In the genomic region with DNA sequence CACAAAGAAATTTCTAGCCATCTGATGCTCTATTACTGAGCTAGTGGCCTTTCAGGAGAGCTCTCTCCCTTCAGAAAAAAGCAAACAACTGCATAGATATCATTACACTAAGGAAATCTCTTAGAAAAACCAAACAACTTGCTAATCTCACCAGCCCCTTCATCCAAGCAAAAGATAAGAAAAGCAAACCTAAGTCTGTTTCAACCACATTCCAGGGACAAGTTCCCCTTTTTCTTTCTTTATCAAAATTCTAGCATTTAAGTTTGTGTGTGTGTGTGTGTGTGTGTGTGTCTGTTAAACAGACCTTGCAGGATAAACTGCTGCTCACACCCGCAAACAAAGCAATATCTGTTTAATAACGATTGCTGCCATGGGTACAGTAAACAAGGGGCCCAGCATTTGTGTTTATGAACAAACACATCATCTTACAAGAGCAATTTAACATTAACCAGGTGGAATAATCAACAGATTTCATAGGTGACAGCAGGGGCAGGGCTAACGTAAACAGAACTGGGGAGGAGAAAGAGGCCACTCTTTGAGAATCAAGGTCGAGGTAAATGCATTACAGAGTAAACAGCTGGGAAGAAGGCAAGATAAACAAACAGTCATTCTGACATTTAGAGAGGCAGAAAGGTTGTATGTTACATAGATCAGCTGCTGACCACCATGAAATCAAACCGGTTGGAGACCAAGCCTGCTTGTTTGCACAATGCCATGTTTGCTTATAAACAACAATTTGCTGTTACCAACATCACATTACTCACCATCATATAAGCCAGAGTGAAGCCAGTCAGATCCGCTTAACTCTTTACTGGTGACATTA, we compare ENCODE assay signal across 1 cellular context.
TF ChIP-seq lines count a peak whose summit lies in the region.

No MANE protein-coding gene starts in this region.

TF ChIP-seq in K562, 482 proteins besides CTCF, POLR2A, EP300 and RAD21 (continued from another document and continues in another):
- TF ChIP-seq, protein P1, sequence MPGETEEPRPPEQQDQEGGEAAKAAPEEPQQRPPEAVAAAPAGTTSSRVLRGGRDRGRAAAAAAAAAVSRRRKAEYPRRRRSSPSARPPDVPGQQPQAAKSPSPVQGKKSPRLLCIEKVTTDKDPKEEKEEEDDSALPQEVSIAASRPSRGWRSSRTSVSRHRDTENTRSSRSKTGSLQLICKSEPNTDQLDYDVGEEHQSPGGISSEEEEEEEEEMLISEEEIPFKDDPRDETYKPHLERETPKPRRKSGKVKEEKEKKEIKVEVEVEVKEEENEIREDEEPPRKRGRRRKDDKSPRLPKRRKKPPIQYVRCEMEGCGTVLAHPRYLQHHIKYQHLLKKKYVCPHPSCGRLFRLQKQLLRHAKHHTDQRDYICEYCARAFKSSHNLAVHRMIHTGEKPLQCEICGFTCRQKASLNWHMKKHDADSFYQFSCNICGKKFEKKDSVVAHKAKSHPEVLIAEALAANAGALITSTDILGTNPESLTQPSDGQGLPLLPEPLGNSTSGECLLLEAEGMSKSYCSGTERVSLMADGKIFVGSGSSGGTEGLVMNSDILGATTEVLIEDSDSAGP (CRISPR knock-in tag; IDR thresholded peaks at IDR 0.05): no peak
- TF ChIP-seq ELF4 (CRISPR knock-in tag; IDR thresholded peaks at IDR 0.05) (peak; percentile 59; the same call in 1 of the 2 replicates), MXI1 (IDR thresholded peaks at IDR 0.05; ENCODE audit: low read depth, low read length) (peak; percentile 76; the same call in 1 of the 2 replicates), ZNF507 (tag; conservative IDR thresholded peaks at IDR 0.05) (no peak), ADNP (tag; IDR thresholded peaks at IDR 0.05) (peak; percentile 50), MEF2D (tag; conservative IDR thresholded peaks at IDR 0.05; ENCODE audit: low read depth) (0 out of 2 replicates have a peak, but pooled peaks have one; percentile 38), SREBF1 (IDR thresholded peaks at IDR 0.05; ENCODE audit: borderline replicate concordance, low read depth, low read length) (no peak), ZNF124 (CRISPR knock-in tag; IDR thresholded peaks at IDR 0.05) (no peak), NUFIP1 (IDR thresholded peaks at IDR 0.05; ENCODE audit: partially characterized antibody) (no peak), PHF21A (IDR thresholded peaks at IDR 0.05; ENCODE audit: borderline replicate concordance, low read depth) (0 out of 2 replicates have a peak, but pooled peaks have one; percentile 14), SMARCA5 (IDR thresholded peaks at IDR 0.05) (0 out of 2 replicates have a peak, but pooled peaks have one; percentile 29), SAFB (IDR thresholded peaks at IDR 0.05; ENCODE audit: borderline replicate concordance, low read depth, low read length) (no peak), ZNF263 (CRISPR knock-in tag; IDR thresholded peaks at IDR 0.05; ENCODE audit: borderline replicate concordance) (no peak), KLF10 (CRISPR knock-in tag; IDR thresholded peaks at IDR 0.05) (no peak), PRPF4 (IDR thresholded peaks at IDR 0.05; ENCODE audit: insufficient read depth, low read depth, low read length, poor library complexity, severe bottlenecking) (no peak), ZBTB17 (CRISPR knock-in tag; IDR thresholded peaks at IDR 0.05) (no peak), SRSF7 (optimal IDR thresholded peaks at IDR 0.05; ENCODE audit: low read depth, low read length) (no peak), TEAD1 (CRISPR knock-in tag; IDR thresholded peaks at IDR 0.05) (peak; percentile 97), JUNB (CRISPR knock-in tag; conservative IDR thresholded peaks at IDR 0.05) (no peak), FOXM1 (IDR thresholded peaks at IDR 0.05; ENCODE audit: low read depth) (peak; percentile 69), FOXM1 (CRISPR knock-in tag; IDR thresholded peaks at IDR 0.05; ENCODE audit: low read depth) (no peak), RBM25 (IDR thresholded peaks at IDR 0.05; ENCODE audit: low read depth, low read length, severe bottlenecking) (no peak)
- TF ChIP-seq, protein P2, sequence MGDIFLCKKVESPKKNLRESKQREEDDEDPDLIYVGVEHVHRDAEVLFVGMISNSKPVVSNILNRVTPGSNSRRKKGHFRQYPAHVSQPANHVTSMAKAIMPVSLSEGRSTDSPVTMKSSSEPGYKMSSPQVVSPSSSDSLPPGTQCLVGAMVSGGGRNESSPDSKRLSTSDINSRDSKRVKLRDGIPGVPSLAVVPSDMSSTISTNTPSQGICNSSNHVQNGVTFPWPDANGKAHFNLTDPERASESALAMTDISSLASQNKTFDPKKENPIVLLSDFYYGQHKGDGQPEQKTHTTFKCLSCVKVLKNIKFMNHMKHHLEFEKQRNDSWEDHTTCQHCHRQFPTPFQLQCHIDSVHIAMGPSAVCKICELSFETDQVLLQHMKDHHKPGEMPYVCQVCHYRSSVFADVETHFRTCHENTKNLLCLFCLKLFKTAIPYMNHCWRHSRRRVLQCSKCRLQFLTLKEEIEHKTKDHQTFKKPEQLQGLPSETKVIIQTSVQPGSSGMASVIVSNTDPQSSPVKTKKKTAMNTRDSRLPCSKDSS (IDR thresholded peaks at IDR 0.05; ENCODE audit: low read depth, partially characterized antibody): no peak
- TF ChIP-seq, protein P3, sequence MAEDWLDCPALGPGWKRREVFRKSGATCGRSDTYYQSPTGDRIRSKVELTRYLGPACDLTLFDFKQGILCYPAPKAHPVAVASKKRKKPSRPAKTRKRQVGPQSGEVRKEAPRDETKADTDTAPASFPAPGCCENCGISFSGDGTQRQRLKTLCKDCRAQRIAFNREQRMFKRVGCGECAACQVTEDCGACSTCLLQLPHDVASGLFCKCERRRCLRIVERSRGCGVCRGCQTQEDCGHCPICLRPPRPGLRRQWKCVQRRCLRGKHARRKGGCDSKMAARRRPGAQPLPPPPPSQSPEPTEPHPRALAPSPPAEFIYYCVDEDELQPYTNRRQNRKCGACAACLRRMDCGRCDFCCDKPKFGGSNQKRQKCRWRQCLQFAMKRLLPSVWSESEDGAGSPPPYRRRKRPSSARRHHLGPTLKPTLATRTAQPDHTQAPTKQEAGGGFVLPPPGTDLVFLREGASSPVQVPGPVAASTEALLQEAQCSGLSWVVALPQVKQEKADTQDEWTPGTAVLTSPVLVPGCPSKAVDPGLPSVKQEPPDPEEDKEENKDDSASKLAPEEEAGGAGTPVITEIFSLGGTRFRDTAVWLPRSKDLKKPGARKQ (CRISPR knock-in tag; IDR thresholded peaks at IDR 0.05): no peak
- TF ChIP-seq, protein P4, sequence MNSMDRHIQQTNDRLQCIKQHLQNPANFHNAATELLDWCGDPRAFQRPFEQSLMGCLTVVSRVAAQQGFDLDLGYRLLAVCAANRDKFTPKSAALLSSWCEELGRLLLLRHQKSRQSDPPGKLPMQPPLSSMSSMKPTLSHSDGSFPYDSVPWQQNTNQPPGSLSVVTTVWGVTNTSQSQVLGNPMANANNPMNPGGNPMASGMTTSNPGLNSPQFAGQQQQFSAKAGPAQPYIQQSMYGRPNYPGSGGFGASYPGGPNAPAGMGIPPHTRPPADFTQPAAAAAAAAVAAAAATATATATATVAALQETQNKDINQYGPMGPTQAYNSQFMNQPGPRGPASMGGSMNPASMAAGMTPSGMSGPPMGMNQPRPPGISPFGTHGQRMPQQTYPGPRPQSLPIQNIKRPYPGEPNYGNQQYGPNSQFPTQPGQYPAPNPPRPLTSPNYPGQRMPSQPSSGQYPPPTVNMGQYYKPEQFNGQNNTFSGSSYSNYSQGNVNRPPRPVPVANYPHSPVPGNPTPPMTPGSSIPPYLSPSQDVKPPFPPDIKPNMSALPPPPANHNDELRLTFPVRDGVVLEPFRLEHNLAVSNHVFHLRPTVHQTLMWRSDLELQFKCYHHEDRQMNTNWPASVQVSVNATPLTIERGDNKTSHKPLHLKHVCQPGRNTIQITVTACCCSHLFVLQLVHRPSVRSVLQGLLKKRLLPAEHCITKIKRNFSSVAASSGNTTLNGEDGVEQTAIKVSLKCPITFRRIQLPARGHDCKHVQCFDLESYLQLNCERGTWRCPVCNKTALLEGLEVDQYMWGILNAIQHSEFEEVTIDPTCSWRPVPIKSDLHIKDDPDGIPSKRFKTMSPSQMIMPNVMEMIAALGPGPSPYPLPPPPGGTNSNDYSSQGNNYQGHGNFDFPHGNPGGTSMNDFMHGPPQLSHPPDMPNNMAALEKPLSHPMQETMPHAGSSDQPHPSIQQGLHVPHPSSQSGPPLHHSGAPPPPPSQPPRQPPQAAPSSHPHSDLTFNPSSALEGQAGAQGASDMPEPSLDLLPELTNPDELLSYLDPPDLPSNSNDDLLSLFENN (IDR thresholded peaks at IDR 0.05; ENCODE audit: low read depth in 2 of 2, low read length in 2 of 2): peak in 1 of 2 experiments; percentile 66; a peak in 1 of 4 replicates
- TF ChIP-seq, protein P5, sequence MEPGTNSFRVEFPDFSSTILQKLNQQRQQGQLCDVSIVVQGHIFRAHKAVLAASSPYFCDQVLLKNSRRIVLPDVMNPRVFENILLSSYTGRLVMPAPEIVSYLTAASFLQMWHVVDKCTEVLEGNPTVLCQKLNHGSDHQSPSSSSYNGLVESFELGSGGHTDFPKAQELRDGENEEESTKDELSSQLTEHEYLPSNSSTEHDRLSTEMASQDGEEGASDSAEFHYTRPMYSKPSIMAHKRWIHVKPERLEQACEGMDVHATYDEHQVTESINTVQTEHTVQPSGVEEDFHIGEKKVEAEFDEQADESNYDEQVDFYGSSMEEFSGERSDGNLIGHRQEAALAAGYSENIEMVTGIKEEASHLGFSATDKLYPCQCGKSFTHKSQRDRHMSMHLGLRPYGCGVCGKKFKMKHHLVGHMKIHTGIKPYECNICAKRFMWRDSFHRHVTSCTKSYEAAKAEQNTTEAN (CRISPR knock-in tag; IDR thresholded peaks at IDR 0.05): no peak
- TF ChIP-seq, protein P6, sequence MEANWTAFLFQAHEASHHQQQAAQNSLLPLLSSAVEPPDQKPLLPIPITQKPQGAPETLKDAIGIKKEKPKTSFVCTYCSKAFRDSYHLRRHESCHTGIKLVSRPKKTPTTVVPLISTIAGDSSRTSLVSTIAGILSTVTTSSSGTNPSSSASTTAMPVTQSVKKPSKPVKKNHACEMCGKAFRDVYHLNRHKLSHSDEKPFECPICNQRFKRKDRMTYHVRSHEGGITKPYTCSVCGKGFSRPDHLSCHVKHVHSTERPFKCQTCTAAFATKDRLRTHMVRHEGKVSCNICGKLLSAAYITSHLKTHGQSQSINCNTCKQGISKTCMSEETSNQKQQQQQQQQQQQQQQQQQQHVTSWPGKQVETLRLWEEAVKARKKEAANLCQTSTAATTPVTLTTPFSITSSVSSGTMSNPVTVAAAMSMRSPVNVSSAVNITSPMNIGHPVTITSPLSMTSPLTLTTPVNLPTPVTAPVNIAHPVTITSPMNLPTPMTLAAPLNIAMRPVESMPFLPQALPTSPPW (CRISPR knock-in tag; IDR thresholded peaks at IDR 0.05): peak; percentile 54; the same call in 1 of the 2 replicates
- TF ChIP-seq, protein P7, sequence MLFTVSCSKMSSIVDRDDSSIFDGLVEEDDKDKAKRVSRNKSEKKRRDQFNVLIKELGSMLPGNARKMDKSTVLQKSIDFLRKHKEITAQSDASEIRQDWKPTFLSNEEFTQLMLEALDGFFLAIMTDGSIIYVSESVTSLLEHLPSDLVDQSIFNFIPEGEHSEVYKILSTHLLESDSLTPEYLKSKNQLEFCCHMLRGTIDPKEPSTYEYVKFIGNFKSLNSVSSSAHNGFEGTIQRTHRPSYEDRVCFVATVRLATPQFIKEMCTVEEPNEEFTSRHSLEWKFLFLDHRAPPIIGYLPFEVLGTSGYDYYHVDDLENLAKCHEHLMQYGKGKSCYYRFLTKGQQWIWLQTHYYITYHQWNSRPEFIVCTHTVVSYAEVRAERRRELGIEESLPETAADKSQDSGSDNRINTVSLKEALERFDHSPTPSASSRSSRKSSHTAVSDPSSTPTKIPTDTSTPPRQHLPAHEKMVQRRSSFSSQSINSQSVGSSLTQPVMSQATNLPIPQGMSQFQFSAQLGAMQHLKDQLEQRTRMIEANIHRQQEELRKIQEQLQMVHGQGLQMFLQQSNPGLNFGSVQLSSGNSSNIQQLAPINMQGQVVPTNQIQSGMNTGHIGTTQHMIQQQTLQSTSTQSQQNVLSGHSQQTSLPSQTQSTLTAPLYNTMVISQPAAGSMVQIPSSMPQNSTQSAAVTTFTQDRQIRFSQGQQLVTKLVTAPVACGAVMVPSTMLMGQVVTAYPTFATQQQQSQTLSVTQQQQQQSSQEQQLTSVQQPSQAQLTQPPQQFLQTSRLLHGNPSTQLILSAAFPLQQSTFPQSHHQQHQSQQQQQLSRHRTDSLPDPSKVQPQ (CRISPR knock-in tag; IDR thresholded peaks at IDR 0.05; ENCODE audit: borderline replicate concordance): no peak
- TF ChIP-seq, protein P8, sequence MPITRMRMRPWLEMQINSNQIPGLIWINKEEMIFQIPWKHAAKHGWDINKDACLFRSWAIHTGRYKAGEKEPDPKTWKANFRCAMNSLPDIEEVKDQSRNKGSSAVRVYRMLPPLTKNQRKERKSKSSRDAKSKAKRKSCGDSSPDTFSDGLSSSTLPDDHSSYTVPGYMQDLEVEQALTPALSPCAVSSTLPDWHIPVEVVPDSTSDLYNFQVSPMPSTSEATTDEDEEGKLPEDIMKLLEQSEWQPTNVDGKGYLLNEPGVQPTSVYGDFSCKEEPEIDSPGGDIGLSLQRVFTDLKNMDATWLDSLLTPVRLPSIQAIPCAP (CRISPR knock-in tag; IDR thresholded peaks at IDR 0.05; ENCODE audit: borderline replicate concordance): no peak
- TF ChIP-seq, protein P9, sequence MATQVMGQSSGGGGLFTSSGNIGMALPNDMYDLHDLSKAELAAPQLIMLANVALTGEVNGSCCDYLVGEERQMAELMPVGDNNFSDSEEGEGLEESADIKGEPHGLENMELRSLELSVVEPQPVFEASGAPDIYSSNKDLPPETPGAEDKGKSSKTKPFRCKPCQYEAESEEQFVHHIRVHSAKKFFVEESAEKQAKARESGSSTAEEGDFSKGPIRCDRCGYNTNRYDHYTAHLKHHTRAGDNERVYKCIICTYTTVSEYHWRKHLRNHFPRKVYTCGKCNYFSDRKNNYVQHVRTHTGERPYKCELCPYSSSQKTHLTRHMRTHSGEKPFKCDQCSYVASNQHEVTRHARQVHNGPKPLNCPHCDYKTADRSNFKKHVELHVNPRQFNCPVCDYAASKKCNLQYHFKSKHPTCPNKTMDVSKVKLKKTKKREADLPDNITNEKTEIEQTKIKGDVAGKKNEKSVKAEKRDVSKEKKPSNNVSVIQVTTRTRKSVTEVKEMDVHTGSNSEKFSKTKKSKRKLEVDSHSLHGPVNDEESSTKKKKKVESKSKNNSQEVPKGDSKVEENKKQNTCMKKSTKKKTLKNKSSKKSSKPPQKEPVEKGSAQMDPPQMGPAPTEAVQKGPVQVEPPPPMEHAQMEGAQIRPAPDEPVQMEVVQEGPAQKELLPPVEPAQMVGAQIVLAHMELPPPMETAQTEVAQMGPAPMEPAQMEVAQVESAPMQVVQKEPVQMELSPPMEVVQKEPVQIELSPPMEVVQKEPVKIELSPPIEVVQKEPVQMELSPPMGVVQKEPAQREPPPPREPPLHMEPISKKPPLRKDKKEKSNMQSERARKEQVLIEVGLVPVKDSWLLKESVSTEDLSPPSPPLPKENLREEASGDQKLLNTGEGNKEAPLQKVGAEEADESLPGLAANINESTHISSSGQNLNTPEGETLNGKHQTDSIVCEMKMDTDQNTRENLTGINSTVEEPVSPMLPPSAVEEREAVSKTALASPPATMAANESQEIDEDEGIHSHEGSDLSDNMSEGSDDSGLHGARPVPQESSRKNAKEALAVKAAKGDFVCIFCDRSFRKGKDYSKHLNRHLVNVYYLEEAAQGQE (CRISPR knock-in tag; IDR thresholded peaks at IDR 0.05; ENCODE audit: low read depth): no peak
- TF ChIP-seq, protein P10, sequence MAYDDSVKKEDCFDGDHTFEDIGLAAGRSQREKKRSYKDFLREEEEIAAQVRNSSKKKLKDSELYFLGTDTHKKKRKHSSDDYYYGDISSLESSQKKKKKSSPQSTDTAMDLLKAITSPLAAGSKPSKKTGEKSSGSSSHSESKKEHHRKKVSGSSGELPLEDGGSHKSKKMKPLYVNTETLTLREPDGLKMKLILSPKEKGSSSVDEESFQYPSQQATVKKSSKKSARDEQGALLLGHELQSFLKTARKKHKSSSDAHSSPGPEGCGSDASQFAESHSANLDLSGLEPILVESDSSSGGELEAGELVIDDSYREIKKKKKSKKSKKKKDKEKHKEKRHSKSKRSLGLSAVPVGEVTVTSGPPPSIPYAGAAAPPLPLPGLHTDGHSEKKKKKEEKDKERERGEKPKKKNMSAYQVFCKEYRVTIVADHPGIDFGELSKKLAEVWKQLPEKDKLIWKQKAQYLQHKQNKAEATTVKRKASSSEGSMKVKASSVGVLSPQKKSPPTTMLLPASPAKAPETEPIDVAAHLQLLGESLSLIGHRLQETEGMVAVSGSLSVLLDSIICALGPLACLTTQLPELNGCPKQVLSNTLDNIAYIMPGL (CRISPR knock-in tag; IDR thresholded peaks at IDR 0.05): no peak
